ENCODE assay signal across 8 cellular contexts in genomic region chr13:113816248-113816924, GRCh38. TPM values are rescaled to one million over a fixed set of nuclear protein-coding genes. Genes with fewer than 3 reads are reported as not detected.
A peak's percentile ranks its signal among the peaks of the same experiment; 100 is the strongest.
DNase-seq lines count a peak whose midpoint lies in the region; ATAC-seq and TF ChIP-seq lines count a peak whose summit lies in the region.

No MANE protein-coding gene starts in this region.

- H3K36me3 ChIP-seq in OCI-LY3 (replicated peaks; ENCODE audit: low read depth, low read length): peaks cover 44% of the 10 kb centered on the region
- H3K36me3 ChIP-seq in suprapubic skin: no peaks in the 10 kb centered on the region

- no peaks in the 10 kb centered on the region for H3K9me3 Mint-ChIP-seq in activated naive CD4-positive, alpha-beta T cell treated with anti-CD3 and anti-CD28 coated beads, Interleukin-2, amount 50 U/mL, for 24 hours

- DNase-seq in activated naive CD4-positive, alpha-beta T cell treated with Interleukin-2 at 50 U/mL for 16 hours: no peak
- DNase-seq in coronary artery (ENCODE audit: low spot score) (no peak), suprapubic skin (ENCODE audit: low spot score in 2 of 2) (no peak)

- no peaks in the 10 kb centered on the region for H3K27me3 Mint-ChIP-seq in activated naive CD4-positive, alpha-beta T cell treated with anti-CD3 and anti-CD28 coated beads, Interleukin-2, amount 50 U/mL, for 24 hours

- H3K27ac ChIP-seq in OCI-LY3 (ENCODE audit: low read length): peak overlapping the region; percentile 69
- peak overlapping the region; percentile 46 to 83 for H3K27ac ChIP-seq in coronary artery
- H3K27ac ChIP-seq in suprapubic skin: no peak overlapping the region

- H3K9me3 ChIP-seq in OCI-LY3 (ENCODE audit: insufficient read depth, low read length) (no peaks in the 10 kb centered on the region), suprapubic skin (no peaks in the 10 kb centered on the region)

- H3K4me1 Mint-ChIP-seq in activated naive CD4-positive, alpha-beta T cell treated with anti-CD3 and anti-CD28 coated beads, Interleukin-2, amount 50 U/mL, for 24 hours: peaks cover 20% of the 10 kb centered on the region

- peak overlapping the region; percentile 92 for H3K4me3 Mint-ChIP-seq in activated naive CD4-positive, alpha-beta T cell treated with anti-CD3 and anti-CD28 coated beads, Interleukin-2, amount 50 U/mL, for 24 hours

- peaks cover 44% of the 10 kb centered on the region for H4K20me1 ChIP-seq in OCI-LY3 (ENCODE audit: insufficient read depth, low read length)

- no peak overlapping the region for H3K27ac Mint-ChIP-seq in activated naive CD4-positive, alpha-beta T cell treated with anti-CD3 and anti-CD28 coated beads, Interleukin-2, amount 50 U/mL, for 24 hours

- H3K4me2 ChIP-seq in OCI-LY3 (ENCODE audit: low read length): peak overlapping the region; percentile 96

- peaks cover 62% of the 10 kb centered on the region for H3K79me2 ChIP-seq in OCI-LY3 (ENCODE audit: low read length)

- no peak for ATAC-seq in HG03571 (IDR thresholded peaks at IDR 0.05; ENCODE audit: unreplicated experiment)
- no peak for ATAC-seq in HG03108 (IDR thresholded peaks at IDR 0.05; ENCODE audit: unreplicated experiment)
- ATAC-seq in GM18498 (IDR thresholded peaks at IDR 0.05; ENCODE audit: unreplicated experiment): no peak

- no peaks in the 10 kb centered on the region for H3K27me3 ChIP-seq in OCI-LY3 (ENCODE audit: low read depth, low read length)
- H3K27me3 ChIP-seq in suprapubic skin: no peaks in the 10 kb centered on the region

- 73% methylated on average over 24 of the region's 26 CpGs for WGBS in suprapubic skin

- no peaks in the 10 kb centered on the region for H3K36me3 Mint-ChIP-seq in activated naive CD4-positive, alpha-beta T cell treated with anti-CD3 and anti-CD28 coated beads, Interleukin-2, amount 50 U/mL, for 24 hours

- no peak for TF ChIP-seq POLR2A in suprapubic skin (IDR thresholded peaks at IDR 0.05)

- peak overlapping the region; percentile 94 for H3K9ac ChIP-seq in OCI-LY3 (ENCODE audit: low read length)

- H3K4me3 ChIP-seq in OCI-LY3 (ENCODE audit: low read length) (peak overlapping the region; percentile 98), coronary artery (peak overlapping the region; percentile 40), suprapubic skin (peak overlapping the region; percentile 8)

- no peak overlapping the region for H2AFZ ChIP-seq in OCI-LY3 (ENCODE audit: low read depth, low read length)

- no peak for TF ChIP-seq CTCF in OCI-LY3 (IDR thresholded peaks at IDR 0.05; ENCODE audit: low read depth, low read length)
- no peak for TF ChIP-seq CTCF in coronary artery (IDR thresholded peaks at IDR 0.05)
- TF ChIP-seq CTCF in suprapubic skin (IDR thresholded peaks at IDR 0.05): no peak

- H3K4me1 ChIP-seq in OCI-LY3 (ENCODE audit: low read length): peaks cover 7% of the 10 kb centered on the region
- peaks cover 48% of the 10 kb centered on the region for H3K4me1 ChIP-seq in suprapubic skin

- TF ChIP-seq EP300 in suprapubic skin (IDR thresholded peaks at IDR 0.05): no peak

RNA-seq across cellular contexts. Expression of gene GAS6, which starts 47.5 kb away (rescaled TPM):
- 100 to 1,000 TPM; 175 to 286 (median 224) TPM for total RNA-seq in suprapubic skin

RNA-seq across cellular contexts. Expression of gene TMEM255B, which starts 57.4 kb away (rescaled TPM):
- total RNA-seq in suprapubic skin: 1 to 10 TPM in 2 of 4 donors, under 1 TPM in 2; 0.26 to 3.8 (median 1.7) TPM

Comparison
In these comparisons a context has a peak if more than half of its experiments do, and no peak if none do; other contexts are left out.
1. H3K4me3 ChIP-seq: peak in every context shown above with its lines; median percentile 98 in OCI-LY3; 40 in coronary artery; 8 in suprapubic skin.